24 cellular contexts compared by ENCODE assay signal in genomic region chr21:19981938-19982337, GRCh38.
DNase-seq lines count a peak whose midpoint lies in the region; ATAC-seq and TF ChIP-seq lines count a peak whose summit lies in the region.
"Had no signal": no experiment of that assay in that cellular context is flagged by ENCODE, and none has a peak within 500 bp of the region (broad histone marks: within the 10 kb centered on the region; RNA-seq: fewer than 3 reads in every experiment).

No MANE protein-coding gene starts in this region.

- H3K27me3 ChIP-seq in mesendoderm (ENCODE audit: insufficient read depth, low read length, poor library complexity), result no peaks in the 10 kb centered on the region
- no peaks in the 10 kb centered on the region for H3K27me3 ChIP-seq in dorsolateral prefrontal cortex
- H3K27me3 ChIP-seq: breast epithelium, MG63, ovary, upper lobe of right lung had no signal

- H3K4ac ChIP-seq in mesendoderm (ENCODE audit: low read depth, low read length), result no peak overlapping the region

- H3K18ac ChIP-seq in mesendoderm (ENCODE audit: low read length), result no peak overlapping the region

- no peaks in the 10 kb centered on the region for H3K4me1 ChIP-seq in mesendoderm (ENCODE audit: control insufficient read depth, low read depth, low read length)
- H3K4me1 ChIP-seq: breast epithelium, upper lobe of right lung had no signal

- no CpG with 5 or more reads among the region's 4 CpGs for WGBS in mesendoderm (ENCODE audit: extremely low coverage, insufficient coverage, low lambda C conversion rate)

- no peak overlapping the region for H2BK120ac ChIP-seq in mesendoderm (ENCODE audit: low read depth, low read length)

- no peak overlapping the region for H3K27ac ChIP-seq in mesendoderm (ENCODE audit: low read depth, low read length)
- H3K27ac ChIP-seq in dorsolateral prefrontal cortex, result no peak overlapping the region
- H3K27ac ChIP-seq: breast epithelium, GM23248, ovary, upper lobe of right lung had no signal

- H3K9ac ChIP-seq in mesendoderm (ENCODE audit: low read length), result no peak overlapping the region
- H3K9ac ChIP-seq: GM23248 had no signal

- H3K4me2 ChIP-seq in mesendoderm (ENCODE audit: low read length), result no peak overlapping the region

- H3K23ac ChIP-seq in mesendoderm (ENCODE audit: low read length), result no peak overlapping the region

- no peak overlapping the region for H2BK5ac ChIP-seq in mesendoderm (ENCODE audit: low read length)

- TF ChIP-seq POLR2A in NB4 (IDR thresholded peaks at IDR 0.05; ENCODE audit: extremely low read depth, insufficient read length), result no peak

- no peak for ATAC-seq in HG03108 (IDR thresholded peaks at IDR 0.05; ENCODE audit: unreplicated experiment)
- ATAC-seq: activated CD8-positive, alpha-beta T cell treated with anti-CD3 and anti-CD28 coated beads, Interleukin-2, amount 10 ng/mL, durations not matched to agents 7 days and 5 days; natural killer cell; right cardiac atrium; upper lobe of right lung had no signal

- no peak overlapping the region for H2AK5ac ChIP-seq in mesendoderm (ENCODE audit: low read length)

- H2BK15ac ChIP-seq in mesendoderm (replicated peaks; ENCODE audit: low read depth), result no peak overlapping the region

- no peaks in the 10 kb centered on the region for H3K79me2 ChIP-seq in mesendoderm (ENCODE audit: control insufficient read depth, insufficient read depth, low read length)

- DNase-seq in DMS53 (lab: John Stamatoyannopoulos, UW) (peak; percentile 14), DMS53 treated with DMSO at 0.1 percent for 48 hours (lab: John Stamatoyannopoulos, UW; ENCODE audit: unreplicated experiment) (no peak), NB4 (ENCODE audit: low read depth) (peak; percentile 22), SK-MEL-5 (ENCODE audit: low read depth, low spot score) (peak; percentile 10), mesendoderm (peak; percentile 19), dorsolateral prefrontal cortex (no peak), islet precursor cell (no peak)
- DNase-seq: activated CD4-positive, CD25-positive, alpha-beta regulatory T cell treated with anti-CD3 and anti-CD28 coated beads, Interleukin-2, amount 50 U/mL, for 72 hours; activated CD8-positive, alpha-beta T cell treated with anti-CD3 and anti-CD28 coated beads, Interleukin-2, amount 10 ng/mL, durations not matched to agents 7 days and 5 days; activated gamma-delta T cell treated with Interleukin-2 at 50 U/mL for 16 hours; AML-193; glutamatergic neuron; GM23248; MG63; midbrain; natural killer cell; NCI-H1694 treated with DMSO at 0.1 percent for 48 hours; NCI-H226; ovary; right cardiac atrium; T1000; upper lobe of right lung had no signal

- H3K4me3 ChIP-seq in NB4 (ENCODE audit: low read depth, low read length) (no peak overlapping the region), mesendoderm (ENCODE audit: low read length) (no peak overlapping the region), dorsolateral prefrontal cortex (no peak overlapping the region)
- H3K4me3 ChIP-seq: breast epithelium, GM23248, MG63, ovary, upper lobe of right lung had no signal

- in situ Hi-C loops in SK-MEL-5 (cut with HindIII; ENCODE audit: low pct_unique_long_range_greater_than_20kb, low sequenced_read_pairs), result no loop called here

- H4K5ac ChIP-seq in mesendoderm (ENCODE audit: low read length), result no peak overlapping the region

- no peak overlapping the region for H3K56ac ChIP-seq in mesendoderm (ENCODE audit: low read length)

- TF ChIP-seq CTCF in NB4 (IDR thresholded peaks at IDR 0.05; ENCODE audit: low read depth, low read length), result no peak
- TF ChIP-seq CTCF in dorsolateral prefrontal cortex (IDR thresholded peaks at IDR 0.05 in 54 of 56, conservative IDR thresholded peaks at IDR 0.05 in 2 of 56; ENCODE audit: low read depth in 1 of 56, partially characterized antibody in 56 of 56), result peak in 10 of 56 donors; percentile 9 to 33 (median 17)

- no peaks in the 10 kb centered on the region for H3K79me1 ChIP-seq in mesendoderm (ENCODE audit: low read length)

- intact Hi-C loops in dorsolateral prefrontal cortex (cut with DNase I), result no loop called here

- no peak overlapping the region for H4K8ac ChIP-seq in mesendoderm (ENCODE audit: low read depth, low read length)

- no peaks in the 10 kb centered on the region for H3K36me3 ChIP-seq in mesendoderm (ENCODE audit: control insufficient read depth, insufficient read depth, low read length)
- H3K36me3 ChIP-seq: breast epithelium, MG63, ovary, upper lobe of right lung had no signal

Comparison
In these comparisons a context has a peak if more than half of its experiments do, and no peak if none do; other contexts are left out.
1. DNase-seq: peak in DMS53 (single experiment), NB4 (single experiment), SK-MEL-5 (single experiment) and mesendoderm (single experiment); none in DMS53 treated with DMSO at 0.1 percent for 48 hours (single experiment), dorsolateral prefrontal cortex (0 of 10) and islet precursor cell (single experiment).